ENCODE assay signal across 14 cellular contexts in genomic region chr20:51536116-51537069, GRCh38. TPM values are rescaled to one million over a fixed set of nuclear protein-coding genes. Genes with fewer than 3 reads are reported as not detected.
DNase-seq lines count a peak whose midpoint lies in the region; ATAC-seq and TF ChIP-seq lines count a peak whose summit lies in the region.
"Had no signal": no experiment of that assay in that cellular context is flagged by ENCODE, and none has a peak within 500 bp of the region (broad histone marks: within the 10 kb centered on the region; RNA-seq: fewer than 3 reads in every experiment).

No MANE protein-coding gene starts in this region.

- H3K4me1 Mint-ChIP-seq in activated CD4-positive, alpha-beta T cell treated with anti-CD3 and anti-CD28 coated beads, Interleukin-2, amount 10 ng/mL, durations not matched to agents 7 days and 5 days = peaks cover 90% of the 10 kb centered on the region
- H3K4me1 Mint-ChIP-seq in activated CD8-positive, alpha-beta T cell treated with anti-CD3 and anti-CD28 coated beads for 36 hours (ENCODE audit: low read depth) = peaks cover 89% of the 10 kb centered on the region
- peaks cover 45% of the 10 kb centered on the region for H3K4me1 Mint-ChIP-seq in progenitor cell of endocrine pancreas (ENCODE audit: low read depth)

- no peak for DNase-seq in activated CD4-positive, alpha-beta T cell treated with anti-CD3 and anti-CD28 coated beads, Interleukin-2, amount 10 ng/mL, durations not matched to agents 7 days and 5 days
- DNase-seq in activated CD4-positive, alpha-beta T cell treated with anti-CD3 and anti-CD28 coated beads, Interleukin-2, amount 50 U/mL, for 48 hours = no peak
- peak; percentile 33 for DNase-seq in NCI-H187 treated with DMSO at 0.1 percent for 48 hours (lab: John Stamatoyannopoulos, UW)
- DNase-seq in activated CD8-positive, alpha-beta T cell treated with anti-CD3 and anti-CD28 coated beads for 36 hours = no peak
- no peak for DNase-seq in progenitor cell of endocrine pancreas (ENCODE audit: low spot score, unreplicated experiment)
- no peak for DNase-seq in prostate gland (ENCODE audit: low spot score)
- no peak for DNase-seq in NCI-H2227 treated with DMSO at 0.1 percent for 48 hours (lab: John Stamatoyannopoulos, UW)
- no peak for DNase-seq in OCI-M1 (lab: John Stamatoyannopoulos, UW)
- DNase-seq: H7; NCI-H1694; occipital lobe; stimulated activated CD4-positive, alpha-beta T cell treated with anti-CD3 and anti-CD28 coated beads, Interleukin-4, amount 100 ng/mL, for 1 hour had no signal

- H3K9me3 Mint-ChIP-seq in activated CD4-positive, alpha-beta T cell treated with anti-CD3 and anti-CD28 coated beads, Interleukin-2, amount 10 ng/mL, durations not matched to agents 7 days and 5 days = peaks cover 4% of the 10 kb centered on the region
- no peaks in the 10 kb centered on the region for H3K9me3 Mint-ChIP-seq in activated CD8-positive, alpha-beta T cell treated with anti-CD3 and anti-CD28 coated beads for 36 hours
- peaks cover 3% of the 10 kb centered on the region for H3K9me3 Mint-ChIP-seq in progenitor cell of endocrine pancreas (ENCODE audit: low read depth)

- POLR2A ChIA-PET in activated CD4-positive, alpha-beta T cell treated with anti-CD3 and anti-CD28 coated beads, Interleukin-2, amount 10 ng/mL, durations not matched to agents 7 days and 5 days (lab: Charles Lee) = no interaction called here
- POLR2A ChIA-PET in activated CD8-positive, alpha-beta T cell treated with anti-CD3 and anti-CD28 coated beads for 36 hours (lab: Charles Lee) = interaction anchor here (0.8 to 11.5 kb wide), 5 partner anchors 39 to 136 kb away, joined by 3 to 142 read pairs (median 3); no protein-coding TSS in a partner anchor

- no peak for ATAC-seq in activated CD8-positive, alpha-beta T cell treated with anti-CD3 and anti-CD28 coated beads for 36 hours

- TF ChIP-seq POLR2A in prostate gland (IDR thresholded peaks at IDR 0.05) = no peak

- intact Hi-C loops in activated CD8-positive, alpha-beta T cell treated with anti-CD3 and anti-CD28 coated beads for 36 hours (cut with micrococcal nuclease) = no loop called here
- intact Hi-C loops in prostate gland (cut with DNase I) = no loop called here

- WGBS in prostate gland = 84% methylated on average over 6 of the region's 6 CpGs

- TF ChIP-seq CTCF in activated CD8-positive, alpha-beta T cell treated with anti-CD3 and anti-CD28 coated beads for 36 hours (IDR thresholded peaks at IDR 0.05) = no peak
- TF ChIP-seq CTCF in progenitor cell of endocrine pancreas (IDR thresholded peaks at IDR 0.05; ENCODE audit: unreplicated experiment) = no peak
- no peak for TF ChIP-seq CTCF in prostate gland (IDR thresholded peaks at IDR 0.05)

- no peaks in the 10 kb centered on the region for H3K27me3 ChIP-seq in prostate gland (replicated peaks; ENCODE audit: insufficient read depth)

- peaks cover 72% of the 10 kb centered on the region for H3K36me3 Mint-ChIP-seq in activated CD4-positive, alpha-beta T cell treated with anti-CD3 and anti-CD28 coated beads, Interleukin-2, amount 10 ng/mL, durations not matched to agents 7 days and 5 days (ENCODE audit: low read depth)
- H3K36me3 Mint-ChIP-seq in activated CD8-positive, alpha-beta T cell treated with anti-CD3 and anti-CD28 coated beads for 36 hours (ENCODE audit: low read depth) = peaks cover 70% of the 10 kb centered on the region
- H3K36me3 Mint-ChIP-seq in progenitor cell of endocrine pancreas (ENCODE audit: insufficient read depth) = peaks cover 10% of the 10 kb centered on the region

- H3K36me3 ChIP-seq in prostate gland = no peaks in the 10 kb centered on the region
- H3K36me3 ChIP-seq: SJSA1, thoracic aorta had no signal

- no peak overlapping the region for H3K27ac ChIP-seq in prostate gland
- H3K27ac ChIP-seq: SJSA1, thoracic aorta had no signal

- CTCF ChIA-PET in activated CD4-positive, alpha-beta T cell treated with anti-CD3 and anti-CD28 coated beads, Interleukin-2, amount 10 ng/mL, durations not matched to agents 7 days and 5 days (lab: Charles Lee) = interaction anchor here (1.3 kb wide), 1 partner anchor 10 kb away, joined by 4 read pairs; no protein-coding TSS in a partner anchor
- CTCF ChIA-PET in activated CD8-positive, alpha-beta T cell treated with anti-CD3 and anti-CD28 coated beads for 36 hours (lab: Charles Lee) = interaction anchor here (0.7 to 1.4 kb wide), 3 partner anchors 8 to 548 kb away, joined by 3 read pairs; no protein-coding TSS in a partner anchor

- peak overlapping the region; percentile 76 for H3K27ac Mint-ChIP-seq in activated CD4-positive, alpha-beta T cell treated with anti-CD3 and anti-CD28 coated beads, Interleukin-2, amount 10 ng/mL, durations not matched to agents 7 days and 5 days
- peak overlapping the region; percentile 99 for H3K27ac Mint-ChIP-seq in activated CD8-positive, alpha-beta T cell treated with anti-CD3 and anti-CD28 coated beads for 36 hours
- H3K27ac Mint-ChIP-seq in progenitor cell of endocrine pancreas = peak overlapping the region; percentile 81

- H3K4me3 Mint-ChIP-seq in activated CD4-positive, alpha-beta T cell treated with anti-CD3 and anti-CD28 coated beads, Interleukin-2, amount 10 ng/mL, durations not matched to agents 7 days and 5 days = peak overlapping the region; percentile 8
- H3K4me3 Mint-ChIP-seq in activated CD8-positive, alpha-beta T cell treated with anti-CD3 and anti-CD28 coated beads for 36 hours = peak overlapping the region; percentile 45
- H3K4me3 Mint-ChIP-seq in progenitor cell of endocrine pancreas (ENCODE audit: low read depth) = peak overlapping the region; percentile 24

- no peaks in the 10 kb centered on the region for H3K27me3 Mint-ChIP-seq in activated CD4-positive, alpha-beta T cell treated with anti-CD3 and anti-CD28 coated beads, Interleukin-2, amount 10 ng/mL, durations not matched to agents 7 days and 5 days
- no peaks in the 10 kb centered on the region for H3K27me3 Mint-ChIP-seq in activated CD8-positive, alpha-beta T cell treated with anti-CD3 and anti-CD28 coated beads for 36 hours
- no peaks in the 10 kb centered on the region for H3K27me3 Mint-ChIP-seq in progenitor cell of endocrine pancreas

- H3K4me1 ChIP-seq in prostate gland (replicated peaks) = peaks cover under 1% of the 10 kb centered on the region

- no peak overlapping the region for H3K4me3 ChIP-seq in prostate gland
- H3K4me3 ChIP-seq: SJSA1, thoracic aorta had no signal

- no peaks in the 10 kb centered on the region for H3K9me3 ChIP-seq in prostate gland
- H3K9me3 ChIP-seq: SJSA1, thoracic aorta had no signal

RNA-seq across cellular contexts. Expression of gene NFATC2, which starts 6.1 kb away (rescaled TPM):
- 10 to 100 TPM; 62.0 to 68.8 TPM for total RNA-seq in activated CD4-positive, alpha-beta T cell treated with anti-CD3 and anti-CD28 coated beads, Interleukin-2, amount 10 ng/mL, durations not matched to agents 7 days and 5 days
- total RNA-seq in activated CD8-positive, alpha-beta T cell treated with anti-CD3 and anti-CD28 coated beads for 36 hours = 10 to 100 TPM; 38.3 to 40.9 TPM
- total RNA-seq in progenitor cell of endocrine pancreas = 10.1 and 11.2 TPM in 2 replicates
- 1 to 10 TPM; 4.3 to 8.4 TPM for total RNA-seq in prostate gland
- total RNA-seq: SJSA1 had no signal
